8 cellular contexts compared by ENCODE assay signal in genomic region chr16:53052519-53053501, GRCh38. TPM values are rescaled to one million over a fixed set of nuclear protein-coding genes. Genes with fewer than 3 reads are reported as not detected.
A peak's percentile ranks its signal among the peaks of the same experiment; 100 is the strongest.
DNase-seq lines count a peak whose midpoint lies in the region; ATAC-seq lines count a peak whose summit lies in the region.

Gene CHD9NB (minus strand): TSS chr16:53052897. CDS start chr16:53044158, 8,739 bp downstream.

- ATAC-seq in HG02981 (IDR thresholded peaks at IDR 0.05; ENCODE audit: unreplicated experiment): no peak

- DNase-seq in A172 (ENCODE audit: low spot score) (peak; percentile 95), GM04504 (ENCODE audit: low read depth) (peak; percentile 82), NCI-H1105 treated with DMSO at 0.1 percent for 48 hours (lab: John Stamatoyannopoulos, UW) (peak; percentile 50), T47D (ENCODE audit: low read depth in 1 of 2, low spot score in 1 of 2) (peak; percentile 16 to 92), mucosa of gallbladder (ENCODE audit: low spot score) (peak; percentile 73), NCI-H510A treated with DMSO at 0.1 percent for 48 hours (lab: John Stamatoyannopoulos, UW) (no peak), D341Med (ENCODE audit: low spot score) (no peak)

- in situ Hi-C loops in T47D (cut with HindIII; ENCODE audit: low pct_unique_long_range_greater_than_20kb, low sequenced_read_pairs): no loop called here

RNA-seq across cellular contexts. Expression of gene CHD9NB, which starts in this region (rescaled TPM):
- 1.0 and 1.6 TPM in 2 replicates for total RNA-seq in A172 (2014; rRNA removed; shearing (Covaris generic))
- total RNA-seq in mucosa of gallbladder: 4.8 TPM

Comparison
In these comparisons a context has a peak if more than half of its experiments do, and no peak if none do; other contexts are left out.
1. DNase-seq: peak in A172 (single experiment), GM04504 (single experiment), NCI-H1105 treated with DMSO at 0.1 percent for 48 hours (single experiment), T47D (2 of 2) and mucosa of gallbladder (single experiment); none in NCI-H510A treated with DMSO at 0.1 percent for 48 hours (single experiment) and D341Med (single experiment).